Comparison of ENCODE assay signal across 20 cellular contexts in genomic region chr10:66192162-66192834, GRCh38.
"Had no signal": no experiment of that assay in that cellular context is flagged by ENCODE, and none has a peak within 500 bp of the region (broad histone marks: within the 10 kb centered on the region; RNA-seq: fewer than 3 reads in every experiment).

No MANE protein-coding gene starts in this region.

- DNase-seq: effector CD8-positive, alpha-beta T cell; gastrocnemius medialis; heart right ventricle; islet precursor cell; left ventricle myocardium inferior; mesenchymal stem cell; midbrain; naive B cell; sigmoid colon; stimulated activated CD4-positive, alpha-beta T cell treated with anti-CD3 and anti-CD28 coated beads, Interleukin-12 subunit alpha, Interleukin-12 subunit beta, amount 100 ng/mL, for 4 hours; stimulated activated naive CD4-positive, alpha-beta T cell treated with Interleukin-2 at 50 U/mL for 16 hours; thyroid gland; upper lobe of left lung; uterus had no signal

- H3K4me3 ChIP-seq: coronary artery, esophagus muscularis mucosa, gastrocnemius medialis, heart right ventricle, left ventricle myocardium inferior, lung, sigmoid colon, skin epidermis, suprapubic skin, thyroid gland, upper lobe of left lung, uterus had no signal

- H3K4me1 ChIP-seq: esophagus muscularis mucosa, gastrocnemius medialis, heart right ventricle, sigmoid colon, suprapubic skin, upper lobe of left lung, uterus had no signal

- H3K36me3 ChIP-seq: esophagus muscularis mucosa, gastrocnemius medialis, heart right ventricle, left ventricle myocardium inferior, sigmoid colon, suprapubic skin, thyroid gland, upper lobe of left lung, uterus had no signal

- H3K27me3 ChIP-seq: esophagus muscularis mucosa, gastrocnemius medialis, heart right ventricle, sigmoid colon, suprapubic skin, thyroid gland, upper lobe of left lung, uterus had no signal

- ATAC-seq: gastrocnemius medialis, heart right ventricle had no signal

- H3K9me3 ChIP-seq: esophagus muscularis mucosa, gastrocnemius medialis, heart right ventricle, left ventricle myocardium inferior, sigmoid colon, suprapubic skin, thyroid gland, upper lobe of left lung, uterus had no signal

- H3K27ac ChIP-seq: coronary artery, epithelial cell of prostate, esophagus muscularis mucosa, gastrocnemius medialis, heart right ventricle, left ventricle myocardium inferior, sigmoid colon, skin epidermis, suprapubic skin, thyroid gland, upper lobe of left lung, uterus had no signal
